In genomic region chr19:31351212-31352193, GRCh38 we compare ENCODE assay signal across 8 cellular contexts. TPM values are rescaled to one million over a fixed set of nuclear protein-coding genes. Genes with fewer than 3 reads are reported as not detected.
DNase-seq lines count a peak whose midpoint lies in the region; ATAC-seq, FAIRE-seq and TF ChIP-seq lines count a peak whose summit lies in the region.

No MANE protein-coding gene starts in this region.

- H3K4me1 Mint-ChIP-seq in WTC11 (peaks cover 63% of the 10 kb centered on the region), osteocyte (ENCODE audit: unreplicated experiment) (peaks cover 47% of the 10 kb centered on the region)

- H3K36me3 Mint-ChIP-seq in WTC11 (peaks cover 2% of the 10 kb centered on the region; the same call in 1 of the 2 replicates), osteocyte (ENCODE audit: unreplicated experiment) (peaks cover 2% of the 10 kb centered on the region)

- H3K9me3 Mint-ChIP-seq in WTC11 (no peaks in the 10 kb centered on the region), osteocyte (ENCODE audit: unreplicated experiment) (no peaks in the 10 kb centered on the region)

- peak overlapping the region; percentile 90 for H3K27ac Mint-ChIP-seq in WTC11
- peak overlapping the region; percentile 90 for H3K27ac Mint-ChIP-seq in osteocyte (ENCODE audit: unreplicated experiment)

- H3K4me3 Mint-ChIP-seq in WTC11 (peak overlapping the region; percentile 97), osteocyte (ENCODE audit: unreplicated experiment) (peak overlapping the region; percentile 95)

- ATAC-seq in WTC11: no peak
- no peak for ATAC-seq in GM21381 (IDR thresholded peaks at IDR 0.05; ENCODE audit: unreplicated experiment)

- FAIRE-seq in D721Med (lab: Jason Lieb, UNC): no peak

- no peak for TF ChIP-seq CTCF in WTC11 (IDR thresholded peaks at IDR 0.05)
- TF ChIP-seq CTCF in osteocyte (IDR thresholded peaks at IDR 0.05): no peak
- no peak for TF ChIP-seq CTCF in D721Med (IDR thresholded peaks at IDR 0.05; ENCODE audit: insufficient read depth, missing control alignments)

- peaks cover 65% of the 10 kb centered on the region for H3K27me3 Mint-ChIP-seq in WTC11 (ENCODE audit: low read depth)
- H3K27me3 Mint-ChIP-seq in osteocyte (ENCODE audit: unreplicated experiment): peaks cover 49% of the 10 kb centered on the region

- DNase-seq in NCI-H1105 treated with DMSO at 0.1 percent for 48 hours (lab: John Stamatoyannopoulos, UW) (peak; percentile 32), NCI-H1105 (lab: John Stamatoyannopoulos, UW) (no peak), WTC11 (ENCODE audit: low spot score) (no peak), glomerular visceral epithelial cell (ENCODE audit: extremely low spot score) (peak; percentile 70), osteocyte (ENCODE audit: extremely low spot score, unreplicated experiment) (no peak), DMS79 (lab: John Stamatoyannopoulos, UW) (no peak), D721Med (ENCODE audit: insufficient read length, low spot score) (no peak)

- POLR2A ChIA-PET in WTC11 (lab: Charles Lee): interaction anchor here (0.6 kb wide), 1 partner anchor 67 kb away, joined by 4 read pairs; no protein-coding TSS in a partner anchor

- CTCF ChIA-PET in WTC11 (lab: Charles Lee): interaction anchor here (1.0 to 1.8 kb wide), 2 partner anchors 13 to 297 kb away, joined by 4 to 7 read pairs; no protein-coding TSS in a partner anchor

TF ChIP-seq in WTC11, 78 proteins besides CTCF, POLR2A, EP300 and RAD21 (continues in another document):
- TF ChIP-seq ZNF416 (CRISPR knock-in tag; IDR thresholded peaks at IDR 0.05) (no peak), ETV6 (CRISPR knock-in tag; IDR thresholded peaks at IDR 0.05) (no peak), ZNF671 (CRISPR knock-in tag; IDR thresholded peaks at IDR 0.05) (no peak), ZNF263 (CRISPR knock-in tag; IDR thresholded peaks at IDR 0.05; ENCODE audit: low read depth) (no peak), JAZF1 (CRISPR knock-in tag; IDR thresholded peaks at IDR 0.05) (no peak), MYBL2 (CRISPR knock-in tag; IDR thresholded peaks at IDR 0.05) (0 out of 2 replicates have a peak, but pooled peaks have one; percentile 50), ATF2 (CRISPR knock-in tag; IDR thresholded peaks at IDR 0.05; ENCODE audit: borderline replicate concordance, low read depth) (no peak), MAX (CRISPR knock-in tag; IDR thresholded peaks at IDR 0.05) (peak; percentile 69), PRRX2 (CRISPR knock-in tag; IDR thresholded peaks at IDR 0.05) (no peak), NFE2L1 (CRISPR knock-in tag; IDR thresholded peaks at IDR 0.05) (no peak), SMAD3 (CRISPR knock-in tag; IDR thresholded peaks at IDR 0.05; ENCODE audit: borderline replicate concordance) (no peak), ZSCAN18 (CRISPR knock-in tag; IDR thresholded peaks at IDR 0.05) (no peak), ERG (CRISPR knock-in tag; IDR thresholded peaks at IDR 0.05) (no peak), E2F5 (CRISPR knock-in tag; IDR thresholded peaks at IDR 0.05) (no peak), SP1 (CRISPR knock-in tag; conservative IDR thresholded peaks at IDR 0.05) (peak; percentile 34; the same call in 1 of the 2 replicates), RELA (CRISPR knock-in tag; IDR thresholded peaks at IDR 0.05; ENCODE audit: borderline replicate concordance) (no peak), GTF2I (CRISPR knock-in tag; conservative IDR thresholded peaks at IDR 0.05) (no peak), MLX (CRISPR knock-in tag; IDR thresholded peaks at IDR 0.05) (no peak), ZBTB43 (CRISPR knock-in tag; IDR thresholded peaks at IDR 0.05) (no peak), EMX1 (CRISPR knock-in tag; IDR thresholded peaks at IDR 0.05) (no peak), NR3C1 (CRISPR knock-in tag; conservative IDR thresholded peaks at IDR 0.05; ENCODE audit: low read depth) (peak; percentile 71; the same call in 1 of the 2 replicates), CREM (CRISPR knock-in tag; IDR thresholded peaks at IDR 0.05) (no peak), TCF7 (CRISPR knock-in tag; IDR thresholded peaks at IDR 0.05; ENCODE audit: low read depth) (no peak; the same call in 1 of the 2 replicates), PREB (CRISPR knock-in tag; IDR thresholded peaks at IDR 0.05; ENCODE audit: borderline replicate concordance) (no peak), TEAD4 (CRISPR knock-in tag; IDR thresholded peaks at IDR 0.05) (no peak), TEAD1 (CRISPR knock-in tag; IDR thresholded peaks at IDR 0.05) (peak; percentile 36; the same call in 1 of the 2 replicates)

RNA-seq across cellular contexts. Expression of gene TSHZ3, which starts 2.3 kb away (rescaled TPM):
- total RNA-seq in WTC11 (2021) (21.4 to 22.3 TPM (median 21.6 TPM) in 3 replicates), osteocyte (10.7 and 11.9 TPM in 2 replicates)

Comparison
In these comparisons a context has a peak if more than half of its experiments do, and no peak if none do; other contexts are left out.
1. DNase-seq: peak in NCI-H1105 treated with DMSO at 0.1 percent for 48 hours (single experiment) and glomerular visceral epithelial cell (single experiment); none in NCI-H1105 (single experiment), WTC11 (single experiment), osteocyte (single experiment), DMS79 (single experiment) and D721Med (single experiment).